1 cellular context compared by ENCODE assay signal in genomic region chr11:64874841-64875240, GRCh38.
TF ChIP-seq lines count a peak whose summit lies in the region.

No MANE protein-coding gene starts in this region.

TF ChIP-seq in GM12878, 131 proteins besides CTCF, POLR2A, EP300 and RAD21:
- TF ChIP-seq REST (IDR thresholded peaks at IDR 0.05; ENCODE audit: low read depth, low read length), result no peak
- TF ChIP-seq NFXL1 (IDR thresholded peaks at IDR 0.05; ENCODE audit: borderline replicate concordance), result no peak
- TF ChIP-seq E2F4 (IDR thresholded peaks at IDR 0.05; ENCODE audit: low read depth, low read length), result no peak
- no peak for TF ChIP-seq HDAC2 (IDR thresholded peaks at IDR 0.05)
- TF ChIP-seq SMAD5 (IDR thresholded peaks at IDR 0.05; ENCODE audit: low read depth), result no peak
